In genomic region chr6:37173573-37174195, GRCh38 we compare ENCODE assay signal across 9 cellular contexts. TPM values are rescaled to one million over a fixed set of nuclear protein-coding genes. Genes with fewer than 3 reads are reported as not detected.
DNase-seq lines count a peak whose midpoint lies in the region; ATAC-seq, FAIRE-seq and TF ChIP-seq lines count a peak whose summit lies in the region.
"Had no signal": no experiment of that assay in that cellular context is flagged by ENCODE, and none has a peak within 500 bp of the region (broad histone marks: within the 10 kb centered on the region; RNA-seq: fewer than 3 reads in every experiment).

No MANE protein-coding gene starts in this region.

- WGBS in small intestine, 3 donors, result 62 to 89% (median 74%) methylated on average over 8 of the region's 8 CpGs
- WGBS in trophoblast cell (ENCODE audit: extremely low coverage, insufficient coverage, insufficient read length), result no CpG with 5 or more reads among the region's 8 CpGs

- H3K36me3 ChIP-seq in small intestine (ENCODE audit: control insufficient read depth in 2 of 2, insufficient read depth in 2 of 2, low read length in 2 of 2) (peaks cover 5 to 34% of the 10 kb centered on the region in 2 donors), trophoblast cell (ENCODE audit: control insufficient read depth in 1 of 2, insufficient read depth in 2 of 2, low read length in 2 of 2) (peaks cover 17 to 21% of the 10 kb centered on the region in 2 experiments)

- H2BK120ac ChIP-seq in trophoblast cell (ENCODE audit: insufficient read depth, low read length, poor library complexity), result no peak overlapping the region

- H3K4me1 ChIP-seq in small intestine (ENCODE audit: control insufficient read depth in 2 of 2, insufficient read depth in 1 of 2, low read depth in 1 of 2, low read length in 1 of 2) (peaks cover 0 to 8% of the 10 kb centered on the region in 2 donors), trophoblast cell (ENCODE audit: control insufficient read depth in 1 of 2, insufficient read depth in 2 of 2, low read length in 2 of 2) (peaks cover 0 to 13% of the 10 kb centered on the region in 2 experiments)

- DNase-seq in CD4-positive, alpha-beta T cell, result peak in 3 of 10 experiments; percentile 14 to 27 (median 24)
- DNase-seq in WTC11 (ENCODE audit: low spot score) (no peak), small intestine (no peak), trophoblast cell (no peak)
- DNase-seq: foreskin fibroblast had no signal

- POLR2A ChIA-PET in CD4-positive, alpha-beta T cell (lab: Charles Lee), result interaction anchor here (1.0 to 8.3 kb wide), 9 partner anchors 9 to 152 kb away, joined by 3 to 164 read pairs (median 13); no protein-coding TSS in a partner anchor
- POLR2A ChIA-PET in WTC11 (lab: Charles Lee), result interaction anchor here (0.9 kb wide), 1 partner anchor 36 kb away, joined by 4 read pairs; no protein-coding TSS in a partner anchor

- H4K12ac ChIP-seq in trophoblast cell (ENCODE audit: low read depth, low read length), result no peak overlapping the region

- H3K27me3 Mint-ChIP-seq in CD4-positive, alpha-beta T cell, result no peaks in the 10 kb centered on the region
- no peaks in the 10 kb centered on the region for H3K27me3 Mint-ChIP-seq in WTC11 (ENCODE audit: low read depth)
- peaks cover 5% of the 10 kb centered on the region for H3K27me3 Mint-ChIP-seq in brain

- H2BK12ac ChIP-seq in trophoblast cell (ENCODE audit: low read length), result no peak overlapping the region

- no peak for ATAC-seq in CD4-positive, alpha-beta T cell (ENCODE audit: poor library complexity)
- ATAC-seq in WTC11, result no peak
- no peak for ATAC-seq in HG03432 (IDR thresholded peaks at IDR 0.05; ENCODE audit: unreplicated experiment)
- no peak for ATAC-seq in HG03457 (IDR thresholded peaks at IDR 0.05; ENCODE audit: unreplicated experiment)
- ATAC-seq in GM21367 (IDR thresholded peaks at IDR 0.05; ENCODE audit: unreplicated experiment), result no peak

- CTCF ChIA-PET in CD4-positive, alpha-beta T cell (lab: Charles Lee), result interaction anchor here (0.8 to 8.8 kb wide), 10 partner anchors 8 to 408 kb away, joined by 3 to 123 read pairs (median 12); partner anchors contain the start of gene C6orf89
- CTCF ChIA-PET in WTC11 (lab: Charles Lee), result interaction anchor here (5.0 kb wide), 1 partner anchor 70 kb away, joined by 37 read pairs; no protein-coding TSS in a partner anchor

- no peak overlapping the region for H3K23ac ChIP-seq in trophoblast cell (ENCODE audit: low read length)

- no peaks in the 10 kb centered on the region for H3K9me3 Mint-ChIP-seq in CD4-positive, alpha-beta T cell
- H3K9me3 Mint-ChIP-seq in WTC11 (no peaks in the 10 kb centered on the region), brain (peaks cover 0 to 4% (median 0%) of the 10 kb centered on the region in 5 experiments)

- no peak overlapping the region for H2AK5ac ChIP-seq in trophoblast cell (ENCODE audit: low read length)

- no peak for TF ChIP-seq CTCF in CD4-positive, alpha-beta T cell (IDR thresholded peaks at IDR 0.05)
- TF ChIP-seq CTCF in WTC11 (IDR thresholded peaks at IDR 0.05) (no peak), brain (conservative IDR thresholded peaks at IDR 0.05) (no peak)

- H3K4me2 ChIP-seq in trophoblast cell (ENCODE audit: low read length), result no peak overlapping the region

- H3K27ac Mint-ChIP-seq in CD4-positive, alpha-beta T cell, result peak overlapping the region; percentile 95
- peak overlapping the region; percentile 85 for H3K27ac Mint-ChIP-seq in WTC11
- peak overlapping the region in 3 of 5 experiments; percentile 4 to 97 (median 59) for H3K27ac Mint-ChIP-seq in brain

- peaks cover 21% of the 10 kb centered on the region for H3K79me1 ChIP-seq in trophoblast cell (ENCODE audit: low read length)

- H3K14ac ChIP-seq in trophoblast cell (ENCODE audit: low read length), result no peak overlapping the region

- intact Hi-C loops in CD4-positive, alpha-beta T cell (cut with DNase I, micrococcal nuclease), result loop anchor here in 1 of 2 experiments (5.0 kb wide), 2 partner anchors 71 to 286 kb away; partner anchors contain the start of gene C6orf89

- H3K4ac ChIP-seq in trophoblast cell (ENCODE audit: low read depth, low read length), result no peak overlapping the region

- no peak overlapping the region for H2BK5ac ChIP-seq in trophoblast cell (ENCODE audit: low read depth, low read length, poor library complexity)

- peaks cover 63% of the 10 kb centered on the region for H3K36me3 Mint-ChIP-seq in CD4-positive, alpha-beta T cell (ENCODE audit: low read depth)
- peaks cover 47% of the 10 kb centered on the region for H3K36me3 Mint-ChIP-seq in WTC11
- H3K36me3 Mint-ChIP-seq in brain, result peaks cover 26% of the 10 kb centered on the region

- peak overlapping the region; percentile 81 for H3K27ac ChIP-seq in CD4-positive, alpha-beta T cell (ENCODE audit: low read depth, low read length)
- H3K27ac ChIP-seq in small intestine (ENCODE audit: low read depth in 1 of 2, low read length in 1 of 2) (peak overlapping the region; percentile 5 to 36), trophoblast cell (ENCODE audit: low read depth, low read length) (no peak overlapping the region)

- no peak overlapping the region for H4K8ac ChIP-seq in trophoblast cell (ENCODE audit: low read depth, low read length)

- peaks cover 69% of the 10 kb centered on the region for H3K4me1 Mint-ChIP-seq in CD4-positive, alpha-beta T cell (ENCODE audit: low read depth)
- H3K4me1 Mint-ChIP-seq in WTC11, result peaks cover 36% of the 10 kb centered on the region
- peaks cover 35% of the 10 kb centered on the region for H3K4me1 Mint-ChIP-seq in brain

- no peaks in the 10 kb centered on the region for H3K27me3 ChIP-seq in CD4-positive, alpha-beta T cell (ENCODE audit: control insufficient read depth, insufficient read depth, low read length)
- no peaks in the 10 kb centered on the region for H3K27me3 ChIP-seq in small intestine (ENCODE audit: control insufficient read depth in 2 of 2, insufficient read depth in 2 of 2, low read length in 2 of 2)
- H3K27me3 ChIP-seq in trophoblast cell (ENCODE audit: insufficient read depth, low read length), result no peaks in the 10 kb centered on the region

- H4K91ac ChIP-seq in trophoblast cell (ENCODE audit: low read depth, low read length), result no peak overlapping the region

- H3K18ac ChIP-seq in trophoblast cell (ENCODE audit: low read length), result no peak overlapping the region

- no peak overlapping the region for H2AFZ ChIP-seq in trophoblast cell (ENCODE audit: insufficient read depth, low read length, poor library complexity)

- peak overlapping the region; percentile 95 for H3K4me3 Mint-ChIP-seq in CD4-positive, alpha-beta T cell
- H3K4me3 Mint-ChIP-seq in WTC11 (peak overlapping the region; percentile 46), brain (peak overlapping the region; percentile 42 to 90 (median 87))

- H3K9ac ChIP-seq in trophoblast cell (ENCODE audit: low read length), result no peak overlapping the region

- no peaks in the 10 kb centered on the region for H3K9me3 ChIP-seq in CD4-positive, alpha-beta T cell (ENCODE audit: control insufficient read depth, low read length)
- H3K9me3 ChIP-seq in small intestine (ENCODE audit: control insufficient read depth, low read depth), result no peaks in the 10 kb centered on the region
- peaks cover 1% of the 10 kb centered on the region for H3K9me3 ChIP-seq in trophoblast cell (ENCODE audit: insufficient read depth, low read depth, low read length)

- H3K4me3 ChIP-seq in small intestine (ENCODE audit: low read depth in 1 of 2, low read length in 2 of 2) (peak overlapping the region in 1 of 2 donors; percentile 93), trophoblast cell (ENCODE audit: low read depth, low read length) (no peak overlapping the region)

- H3K79me2 ChIP-seq in trophoblast cell (ENCODE audit: control insufficient read depth, insufficient read depth, low read length, poor library complexity), result peaks cover 8% of the 10 kb centered on the region

- FAIRE-seq in small intestine (lab: Jason Lieb, UNC), result no peak

TF ChIP-seq in WTC11, 78 proteins besides CTCF, POLR2A, EP300 and RAD21:
- no peak for TF ChIP-seq ELF4 (CRISPR knock-in tag; IDR thresholded peaks at IDR 0.05; ENCODE audit: low read depth)

RNA-seq across cellular contexts. Expression of gene PIM1, which starts 3.7 kb away (rescaled TPM):
- total RNA-seq in CD4-positive, alpha-beta T cell, result 100 to 1,000 TPM; 175 to 183 TPM
- total RNA-seq in WTC11 (2021), result 64.7 to 81.2 TPM (median 78.1 TPM) in 3 replicates
- 102 TPM for polyA plus RNA-seq in brain (ENCODE audit: insufficient read depth, low read depth, low replicate concordance)
- 100 to 1,000 TPM in 1 of 3 donors, 10 to 100 TPM in 2; 26.0 to 118 (median 62.8) TPM for polyA plus RNA-seq in small intestine
- 11.8 and 13.2 TPM in 2 replicates for polyA plus RNA-seq in trophoblast cell (2013)
